In genomic region chr10:31322647-31323046, GRCh38 we compare ENCODE assay signal across 2 cellular contexts.
TF ChIP-seq lines count a peak whose summit lies in the region.

No MANE protein-coding gene starts in this region.

TF ChIP-seq in SK-N-SH, 30 proteins besides CTCF, POLR2A, EP300 and RAD21 (continued from another document):
- TF ChIP-seq ZBTB33 (IDR thresholded peaks at IDR 0.05; ENCODE audit: borderline replicate concordance, low read depth), result no peak
- TF ChIP-seq CHD2 (IDR thresholded peaks at IDR 0.05; ENCODE audit: low read length, partially characterized antibody), result no peak

TF ChIP-seq in SK-N-SH treated with all-trans-retinoic acid at 6 μM for 48 hours, 23 proteins besides CTCF, POLR2A, EP300 and RAD21 (continued from another document):
- TF ChIP-seq TSHZ2 (CRISPR knock-in tag; IDR thresholded peaks at IDR 0.05), result no peak
